1 cellular context compared by ENCODE assay signal in the genomic region with DNA sequence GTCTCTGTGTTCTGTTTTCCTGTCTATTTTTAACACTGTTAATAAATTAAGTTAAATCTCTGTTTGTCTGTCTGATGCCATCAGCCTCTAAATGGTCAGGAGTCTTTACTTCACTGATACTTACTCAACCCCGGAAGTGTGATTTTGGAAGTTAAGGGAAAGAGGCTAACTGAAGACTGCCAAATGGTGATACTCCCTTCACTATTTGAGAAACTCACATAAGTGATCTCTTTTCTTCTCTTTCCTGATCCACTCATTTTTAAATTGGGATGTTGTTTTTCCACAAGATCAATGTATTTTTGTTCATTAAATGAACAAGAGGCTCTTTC.
TF ChIP-seq lines count a peak whose summit lies in the region.

No MANE protein-coding gene starts in this region.

TF ChIP-seq in SK-N-SH, 30 proteins besides CTCF, POLR2A, EP300 and RAD21 (continued from another document):
- TF ChIP-seq IRF3 (IDR thresholded peaks at IDR 0.05; ENCODE audit: low read depth, low read length), result no peak
- no peak for TF ChIP-seq NFIC (IDR thresholded peaks at IDR 0.05; ENCODE audit: borderline replicate concordance)
- TF ChIP-seq MXI1 (IDR thresholded peaks at IDR 0.05; ENCODE audit: low read depth, low read length), result no peak
- TF ChIP-seq, protein P1, sequence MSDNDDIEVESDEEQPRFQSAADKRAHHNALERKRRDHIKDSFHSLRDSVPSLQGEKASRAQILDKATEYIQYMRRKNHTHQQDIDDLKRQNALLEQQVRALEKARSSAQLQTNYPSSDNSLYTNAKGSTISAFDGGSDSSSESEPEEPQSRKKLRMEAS (IDR thresholded peaks at IDR 0.05; ENCODE audit: low read depth), result no peak
- TF ChIP-seq, protein P2, sequence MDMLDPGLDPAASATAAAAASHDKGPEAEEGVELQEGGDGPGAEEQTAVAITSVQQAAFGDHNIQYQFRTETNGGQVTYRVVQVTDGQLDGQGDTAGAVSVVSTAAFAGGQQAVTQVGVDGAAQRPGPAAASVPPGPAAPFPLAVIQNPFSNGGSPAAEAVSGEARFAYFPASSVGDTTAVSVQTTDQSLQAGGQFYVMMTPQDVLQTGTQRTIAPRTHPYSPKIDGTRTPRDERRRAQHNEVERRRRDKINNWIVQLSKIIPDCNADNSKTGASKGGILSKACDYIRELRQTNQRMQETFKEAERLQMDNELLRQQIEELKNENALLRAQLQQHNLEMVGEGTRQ (IDR thresholded peaks at IDR 0.05; ENCODE audit: borderline replicate concordance, low read depth, low read length), result no peak
- TF ChIP-seq POLR2AphosphoS5 (IDR thresholded peaks at IDR 0.05; ENCODE audit: low read depth, low read length), result no peak
- TF ChIP-seq MEF2A (IDR thresholded peaks at IDR 0.05; ENCODE audit: borderline replicate concordance, low read depth), result no peak
- TF ChIP-seq RXRA (IDR thresholded peaks at IDR 0.05; ENCODE audit: borderline replicate concordance, low read depth), result no peak
- no peak for TF ChIP-seq YY1 (IDR thresholded peaks at IDR 0.05; ENCODE audit: low read depth)
- no peak for TF ChIP-seq RCOR1 (IDR thresholded peaks at IDR 0.05; ENCODE audit: low read length)
- TF ChIP-seq, protein P3, sequence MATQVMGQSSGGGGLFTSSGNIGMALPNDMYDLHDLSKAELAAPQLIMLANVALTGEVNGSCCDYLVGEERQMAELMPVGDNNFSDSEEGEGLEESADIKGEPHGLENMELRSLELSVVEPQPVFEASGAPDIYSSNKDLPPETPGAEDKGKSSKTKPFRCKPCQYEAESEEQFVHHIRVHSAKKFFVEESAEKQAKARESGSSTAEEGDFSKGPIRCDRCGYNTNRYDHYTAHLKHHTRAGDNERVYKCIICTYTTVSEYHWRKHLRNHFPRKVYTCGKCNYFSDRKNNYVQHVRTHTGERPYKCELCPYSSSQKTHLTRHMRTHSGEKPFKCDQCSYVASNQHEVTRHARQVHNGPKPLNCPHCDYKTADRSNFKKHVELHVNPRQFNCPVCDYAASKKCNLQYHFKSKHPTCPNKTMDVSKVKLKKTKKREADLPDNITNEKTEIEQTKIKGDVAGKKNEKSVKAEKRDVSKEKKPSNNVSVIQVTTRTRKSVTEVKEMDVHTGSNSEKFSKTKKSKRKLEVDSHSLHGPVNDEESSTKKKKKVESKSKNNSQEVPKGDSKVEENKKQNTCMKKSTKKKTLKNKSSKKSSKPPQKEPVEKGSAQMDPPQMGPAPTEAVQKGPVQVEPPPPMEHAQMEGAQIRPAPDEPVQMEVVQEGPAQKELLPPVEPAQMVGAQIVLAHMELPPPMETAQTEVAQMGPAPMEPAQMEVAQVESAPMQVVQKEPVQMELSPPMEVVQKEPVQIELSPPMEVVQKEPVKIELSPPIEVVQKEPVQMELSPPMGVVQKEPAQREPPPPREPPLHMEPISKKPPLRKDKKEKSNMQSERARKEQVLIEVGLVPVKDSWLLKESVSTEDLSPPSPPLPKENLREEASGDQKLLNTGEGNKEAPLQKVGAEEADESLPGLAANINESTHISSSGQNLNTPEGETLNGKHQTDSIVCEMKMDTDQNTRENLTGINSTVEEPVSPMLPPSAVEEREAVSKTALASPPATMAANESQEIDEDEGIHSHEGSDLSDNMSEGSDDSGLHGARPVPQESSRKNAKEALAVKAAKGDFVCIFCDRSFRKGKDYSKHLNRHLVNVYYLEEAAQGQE (IDR thresholded peaks at IDR 0.05; ENCODE audit: low read depth, low read length), result no peak
